20 cellular contexts compared by ENCODE assay signal in genomic region chr18:79897940-79898625, GRCh38. TPM values are rescaled to one million over a fixed set of nuclear protein-coding genes. Genes with fewer than 3 reads are reported as not detected.
DNase-seq lines count a peak whose midpoint lies in the region; ATAC-seq, FAIRE-seq and TF ChIP-seq lines count a peak whose summit lies in the region.
"Had no signal": no experiment of that assay in that cellular context is flagged by ENCODE, and none has a peak within 500 bp of the region (broad histone marks: within the 10 kb centered on the region; RNA-seq: fewer than 3 reads in every experiment).

No MANE protein-coding gene starts in this region.

- no peaks in the 10 kb centered on the region for H4K20me1 ChIP-seq in GM12878 (ENCODE audit: control insufficient read depth, insufficient read depth)

- peaks cover 3% of the 10 kb centered on the region for H3K27me3 Mint-ChIP-seq in activated naive CD8-positive, alpha-beta T cell treated with anti-CD3 and anti-CD28 coated beads, Interleukin-2, amount 10 ng/mL, durations not matched to agents 7 days and 5 days
- no peaks in the 10 kb centered on the region for H3K27me3 Mint-ChIP-seq in activated naive CD8-positive, alpha-beta T cell treated with anti-CD3 and anti-CD28 coated beads for 36 hours
- H3K27me3 Mint-ChIP-seq: CD4-positive, alpha-beta memory T cell had no signal

- no peaks in the 10 kb centered on the region for H3K4me1 Mint-ChIP-seq in activated naive CD8-positive, alpha-beta T cell treated with anti-CD3 and anti-CD28 coated beads, Interleukin-2, amount 10 ng/mL, durations not matched to agents 7 days and 5 days
- H3K4me1 Mint-ChIP-seq in activated naive CD8-positive, alpha-beta T cell treated with anti-CD3 and anti-CD28 coated beads for 36 hours = peaks cover 3% of the 10 kb centered on the region

- no peak for TF ChIP-seq EP300 in GM12878 (IDR thresholded peaks at IDR 0.05; ENCODE audit: borderline replicate concordance in 1 of 2, control insufficient read depth in 1 of 2, low read depth in 2 of 2, low read length in 2 of 2)
- no peak for TF ChIP-seq EP300 in transverse colon (IDR thresholded peaks at IDR 0.05; ENCODE audit: low read depth)

- peaks cover 35% of the 10 kb centered on the region for H3K9me3 Mint-ChIP-seq in activated naive CD8-positive, alpha-beta T cell treated with anti-CD3 and anti-CD28 coated beads, Interleukin-2, amount 10 ng/mL, durations not matched to agents 7 days and 5 days
- peaks cover 40% of the 10 kb centered on the region for H3K9me3 Mint-ChIP-seq in activated naive CD8-positive, alpha-beta T cell treated with anti-CD3 and anti-CD28 coated beads for 36 hours

- ATAC-seq in activated naive CD8-positive, alpha-beta T cell treated with anti-CD3 and anti-CD28 coated beads, Interleukin-2, amount 10 ng/mL, durations not matched to agents 7 days and 5 days (ENCODE audit: low read depth) = no peak
- ATAC-seq in GM12878 (no peak), HG02970 (IDR thresholded peaks at IDR 0.05; ENCODE audit: low FRiP score, unreplicated experiment) (no peak)

- peaks cover 11% of the 10 kb centered on the region; the same call in 2 of the 3 replicates for H3K9me3 ChIP-seq in GM12878 (replicated peaks; ENCODE audit: control insufficient read depth, insufficient read depth, low read length)
- H3K9me3 ChIP-seq in kidney (ENCODE audit: control insufficient read depth in 1 of 2, low read length in 2 of 2) = peaks cover 14 to 24% of the 10 kb centered on the region in 2 donors
- peaks cover 35 to 56% of the 10 kb centered on the region in 2 donors for H3K9me3 ChIP-seq in transverse colon
- H3K9me3 ChIP-seq: HAP-1 had no signal

- CTCF ChIA-PET in GM12878 (lab: Yijun Ruan, JAX) = no interaction called here

- H3K9ac ChIP-seq in GM12878 (ENCODE audit: control insufficient read depth, insufficient read depth, low read length) = no peak overlapping the region
- H3K9ac ChIP-seq in kidney (ENCODE audit: low read length in 2 of 2) = no peak overlapping the region
- H3K9ac ChIP-seq: BLaER1, GM23248 had no signal

- BruUV-seq in GM12878 (replicated peaks; lab: Mats Ljungman, UMichigan) = no TSS peak

- H3K79me2 ChIP-seq in GM12878 (ENCODE audit: control insufficient read depth, insufficient read depth, low read length) = no peaks in the 10 kb centered on the region

- no peak for TF ChIP-seq CTCF in GM12878 (IDR thresholded peaks at IDR 0.05 in 2 of 3, conservative IDR thresholded peaks at IDR 0.05 in 1 of 3; ENCODE audit: control insufficient read depth in 2 of 3, extremely low read depth in 1 of 3, insufficient read depth in 1 of 3, low read depth in 3 of 3, low read length in 3 of 3)
- TF ChIP-seq CTCF in kidney (IDR thresholded peaks at IDR 0.05; ENCODE audit: borderline replicate concordance, extremely low read depth, insufficient read depth) = no peak
- no peak for TF ChIP-seq CTCF in transverse colon (IDR thresholded peaks at IDR 0.05)

- H3K4me3 Mint-ChIP-seq in activated naive CD8-positive, alpha-beta T cell treated with anti-CD3 and anti-CD28 coated beads, Interleukin-2, amount 10 ng/mL, durations not matched to agents 7 days and 5 days = no peak overlapping the region
- no peak overlapping the region for H3K4me3 Mint-ChIP-seq in activated naive CD8-positive, alpha-beta T cell treated with anti-CD3 and anti-CD28 coated beads for 36 hours
- H3K4me3 Mint-ChIP-seq: CD4-positive, alpha-beta memory T cell had no signal

- WGBS in GM12878 (ENCODE audit: insufficient coverage, insufficient replicate concordance, low lambda C conversion rate, missing lambda C conversion rate) = 88% methylated on average over 15 of the region's 15 CpGs
- WGBS in transverse colon (ENCODE audit: low coverage in 1 of 2), 2 donors = 91 to 94% methylated on average over 7 to 15 of the region's 15 CpGs

- no peak overlapping the region for H3K27ac ChIP-seq in GM12878 (ENCODE audit: control insufficient read depth, insufficient read depth)
- H3K27ac ChIP-seq in kidney (ENCODE audit: low read depth in 2 of 2, low read length in 2 of 2) = no peak overlapping the region
- no peak overlapping the region for H3K27ac ChIP-seq in transverse colon
- H3K27ac ChIP-seq: BLaER1, GM23248 had no signal

- SMC1A ChIA-PET in GM12878 (lab: Charles Lee; ENCODE audit: uncharacterized antibody, unreplicated experiment) = no interaction called here

- RAD21 ChIA-PET in GM12878 (lab: Charles Lee; ENCODE audit: unreplicated experiment) = no interaction called here

- no peak overlapping the region for H2AFZ ChIP-seq in GM12878 (ENCODE audit: control insufficient read depth, low read depth, low read length)
- H2AFZ ChIP-seq: GM23248 had no signal

- no peak for TF ChIP-seq RAD21 in GM12878 (IDR thresholded peaks at IDR 0.05; ENCODE audit: insufficient read depth, low read depth, low read length)

- H3K36me3 Mint-ChIP-seq in activated naive CD8-positive, alpha-beta T cell treated with anti-CD3 and anti-CD28 coated beads, Interleukin-2, amount 10 ng/mL, durations not matched to agents 7 days and 5 days = peaks cover 13% of the 10 kb centered on the region
- H3K36me3 Mint-ChIP-seq in activated naive CD8-positive, alpha-beta T cell treated with anti-CD3 and anti-CD28 coated beads for 36 hours = peaks cover 14% of the 10 kb centered on the region

- peak; percentile 26 for DNase-seq in activated naive CD8-positive, alpha-beta T cell treated with anti-CD3 and anti-CD28 coated beads, Interleukin-2, amount 10 ng/mL, durations not matched to agents 7 days and 5 days
- no peak for DNase-seq in activated naive CD8-positive, alpha-beta T cell treated with anti-CD3 and anti-CD28 coated beads for 36 hours
- DNase-seq in GM12878 (ENCODE audit: low read depth, low spot score) (no peak), kidney (peak; percentile 41), transverse colon (peak; percentile 6), NCI-H1105 treated with DMSO at 0.1 percent for 48 hours (lab: John Stamatoyannopoulos, UW) (no peak), NCI-H446 treated with DMSO at 0.1 percent for 48 hours (lab: John Stamatoyannopoulos, UW) (no peak)
- DNase-seq: CD4-positive, alpha-beta memory T cell; GF-D8; GM23248; KBM-7; NCI-H1105; NCI-H1694 treated with DMSO at 0.1 percent for 48 hours; NCI-H510A; NCI-H774; SHP77 treated with DMSO at 0.1 percent for 48 hours had no signal

- no peaks in the 10 kb centered on the region for H3K27me3 ChIP-seq in GM12878 (replicated peaks in 1 of 2; ENCODE audit: control insufficient read depth in 2 of 2, insufficient read depth in 2 of 2, low read length in 1 of 2)
- no peaks in the 10 kb centered on the region for H3K27me3 ChIP-seq in transverse colon
- H3K27me3 ChIP-seq: BLaER1 had no signal

- in situ Hi-C loops in GM12878 (cut with MboI) = no loop called here
- in situ Hi-C loops in transverse colon (cut with MboI; ENCODE audit: low pct_ligation_motif_present in 1 of 4, low pct_unique_long_range_greater_than_20kb in 1 of 4, low sequenced_read_pairs in 3 of 4) = no loop called here

- TF ChIP-seq POLR2A in GM12878 (IDR thresholded peaks at IDR 0.05; ENCODE audit: low read depth, low read length) (peak; percentile 19; the same call in 1 of the 2 replicates), transverse colon (IDR thresholded peaks at IDR 0.05) (no peak)

- H3K27ac Mint-ChIP-seq in activated naive CD8-positive, alpha-beta T cell treated with anti-CD3 and anti-CD28 coated beads, Interleukin-2, amount 10 ng/mL, durations not matched to agents 7 days and 5 days = no peak overlapping the region
- no peak overlapping the region for H3K27ac Mint-ChIP-seq in activated naive CD8-positive, alpha-beta T cell treated with anti-CD3 and anti-CD28 coated beads for 36 hours
- H3K27ac Mint-ChIP-seq: CD4-positive, alpha-beta memory T cell had no signal

- H3K4me3 ChIP-seq in GM12878 (no peak overlapping the region), kidney (ENCODE audit: low read length in 2 of 2) (no peak overlapping the region), transverse colon (no peak overlapping the region)
- H3K4me3 ChIP-seq: BLaER1, GM23248, HAP-1 had no signal

- no peaks in the 10 kb centered on the region for H3K4me1 ChIP-seq in GM12878 (ENCODE audit: control insufficient read depth, insufficient read depth, low read length)
- H3K4me1 ChIP-seq in kidney (ENCODE audit: control insufficient read depth in 1 of 2, insufficient read depth in 1 of 2, low read depth in 1 of 2, low read length in 2 of 2) = no peaks in the 10 kb centered on the region
- no peaks in the 10 kb centered on the region for H3K4me1 ChIP-seq in transverse colon
- H3K4me1 ChIP-seq: BLaER1, HAP-1 had no signal

- H3K4me2 ChIP-seq in GM12878 (ENCODE audit: control insufficient read depth, insufficient read depth) = no peak overlapping the region
- H3K4me2 ChIP-seq: BLaER1 had no signal

- H3K36me3 ChIP-seq in GM12878 (ENCODE audit: control insufficient read depth in 2 of 2, insufficient read depth in 2 of 2, low read length in 1 of 2) (peaks cover 0 to 3% of the 10 kb centered on the region in 2 experiments; a peak in 2 of 4 replicates), kidney (ENCODE audit: control insufficient read depth in 1 of 2, insufficient read depth in 2 of 2, low read length in 2 of 2) (no peaks in the 10 kb centered on the region), transverse colon (peaks cover 0 to 10% (median 2%) of the 10 kb centered on the region in 4 donors)

- FAIRE-seq in GM12878 (lab: Jason Lieb, UNC) (no peak), kidney (lab: Jason Lieb, UNC) (no peak)
- FAIRE-seq: GM19239 had no signal

- POLR2A ChIA-PET in activated naive CD8-positive, alpha-beta T cell treated with anti-CD3 and anti-CD28 coated beads, Interleukin-2, amount 10 ng/mL, durations not matched to agents 7 days and 5 days (lab: Charles Lee) = interaction anchor here (0.9 kb wide), 1 partner anchor 42 kb away, joined by 3 read pairs; no protein-coding TSS in a partner anchor
- POLR2A ChIA-PET in GM12878 (lab: Charles Lee) = no interaction called here

- intact Hi-C loops in GM12878 (cut with micrococcal nuclease; ENCODE audit: unreplicated experiment) = no loop called here
- intact Hi-C loops in kidney (cut with DNase I) = no loop called here
- intact Hi-C loops in transverse colon (cut with DNase I; ENCODE audit: low total_unique reads) = no loop called here

RNA-seq across cellular contexts. Expression of gene SLC66A2, which starts 53.4 kb away (rescaled TPM):
- total RNA-seq in activated naive CD8-positive, alpha-beta T cell treated with anti-CD3 and anti-CD28 coated beads, Interleukin-2, amount 10 ng/mL, durations not matched to agents 7 days and 5 days = 10 to 100 TPM; 29.0 to 29.2 TPM
- total RNA-seq in activated naive CD8-positive, alpha-beta T cell treated with anti-CD3 and anti-CD28 coated beads for 36 hours = 10 to 100 TPM; 30.0 to 30.2 TPM
- total RNA-seq in GM12878 (2013; cell fraction: nucleolus; rRNA removed) = 51.8 and 53.7 TPM in 2 replicates
- total RNA-seq in GM12878 (2014; rRNA removed) (36.7 and 40.2 TPM in 2 replicates), GM12878 (2014; rRNA removed; fragmentation: Illumina TruSeq; extraction: Trizol) (12.3 TPM in 2 replicates), GM12878 (2021) (41.0 and 42.5 TPM in 2 replicates), kidney (45.5 TPM), transverse colon (100 to 1,000 TPM in 2 of 4 donors, 10 to 100 TPM in 2; 56.5 to 183 (median 92.9) TPM)
- polyA plus RNA-seq in GM12878 (2011; ENCODE audit: low read depth) = 9.6 TPM
- polyA plus RNA-seq in GM12878 (2011; rRNA removed) (9.4 and 17.3 TPM in 2 replicates), GM12878 (2014; fragmentation: Illumina TruSeq; extraction: Trizol) (1.2 and 5.9 TPM in 2 replicates), GM12878 (2014; fragmentation: Nextera tagmentation; extraction: Ambion mirVana) (1 to 10 TPM in 1 of 2 experiments, under 1 TPM in 1; 0.69 to 2.7 TPM), GM12878 (2014; rRNA removed) (42.5 and 44.3 TPM in 2 replicates), GM12878 (2016; fragmentation: Nextera tagmentation; extraction: Ambion mirVana) (10 to 100 TPM in 1 of 2 experiments, 1 to 10 TPM in 1; 3.6 to 23.1 TPM), kidney (ENCODE audit: insufficient read depth, low read depth, low replicate concordance) (41.9 TPM)
- 36.4 and 51.0 TPM in 2 replicates for polyA plus RNA-seq in GM12878 (2011; cell fraction: cytosol; rRNA removed)
- polyA plus RNA-seq in GM12878 (2011; cell fraction: nucleus; rRNA removed) = 60.7 and 67.9 TPM in 2 replicates
- 30.5 and 32.0 TPM in 2 replicates for polyA plus RNA-seq in GM12878 (2012)
- polyA minus RNA-seq in GM12878 (2011; rRNA and poly(A)+ RNA removed) = 16.0 and 36.0 TPM in 2 replicates
- polyA minus RNA-seq in GM12878 (2011; cell fraction: cytosol; rRNA and poly(A)+ RNA removed) = 8.4 and 17.6 TPM in 2 replicates
- polyA minus RNA-seq in GM12878 (2011; cell fraction: nucleus; rRNA and poly(A)+ RNA removed) = 17.9 and 22.3 TPM in 2 replicates

Comparison
In these comparisons a context has a peak if more than half of its experiments do, and no peak if none do; other contexts are left out.
1. DNase-seq: peak in activated naive CD8-positive, alpha-beta T cell treated with anti-CD3 and anti-CD28 coated beads, Interleukin-2, amount 10 ng/mL, durations not matched to agents 7 days and 5 days (single experiment), kidney (single experiment) and transverse colon (single experiment); none in activated naive CD8-positive, alpha-beta T cell treated with anti-CD3 and anti-CD28 coated beads for 36 hours (single experiment), GM12878 (single experiment), NCI-H1105 treated with DMSO at 0.1 percent for 48 hours (single experiment) and NCI-H446 treated with DMSO at 0.1 percent for 48 hours (single experiment).